8 cellular contexts compared by ENCODE assay signal in the genomic region with DNA sequence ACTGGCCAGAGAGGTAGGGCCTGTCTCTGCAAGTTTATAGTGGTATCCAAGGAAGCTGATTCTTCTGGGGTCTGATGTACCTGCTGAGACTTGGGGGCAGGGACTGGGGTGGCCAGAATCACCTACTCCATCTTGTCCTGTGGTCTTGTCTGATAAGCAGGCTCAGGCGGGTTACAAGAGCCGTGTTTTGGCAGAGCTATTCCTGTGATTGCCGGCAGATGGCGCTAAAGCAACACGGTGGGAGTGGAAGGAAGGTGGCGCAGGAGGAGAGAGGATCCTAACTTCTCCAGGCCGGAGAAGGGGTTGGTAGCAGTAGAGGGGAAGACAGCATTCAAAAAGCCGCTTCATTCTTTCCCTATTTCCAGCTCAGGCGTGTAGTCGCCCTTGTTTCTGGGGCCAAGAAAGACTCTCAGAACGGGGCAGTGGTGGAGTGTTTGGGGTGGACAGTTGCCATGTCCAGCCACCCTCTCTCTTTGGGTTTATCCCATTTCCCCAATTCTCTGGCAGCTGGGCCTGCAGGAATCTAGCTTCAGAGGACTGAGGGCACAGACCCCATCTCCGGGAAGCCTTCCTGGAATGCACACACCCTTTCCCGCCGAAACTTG. TPM values are rescaled to one million over a fixed set of nuclear protein-coding genes. Genes with fewer than 3 reads are reported as not detected.
DNase-seq lines count a peak whose midpoint lies in the region; ATAC-seq and TF ChIP-seq lines count a peak whose summit lies in the region.

No MANE protein-coding gene starts in this region.

- POLR2A ChIA-PET in activated CD8-positive, alpha-beta T cell treated with anti-CD3 and anti-CD28 coated beads for 36 hours (lab: Charles Lee), result interaction anchor here (0.7 to 1.5 kb wide), 11 partner anchors 10 to 127 kb away, joined by 3 to 8 read pairs (median 3); a partner anchor contains a TSS

- H3K4ac ChIP-seq in mesendoderm (ENCODE audit: low read depth, low read length), result no peak overlapping the region

- H3K27me3 ChIP-seq in mesendoderm (ENCODE audit: insufficient read depth, low read length, poor library complexity), result no peaks in the 10 kb centered on the region

- CTCF ChIA-PET in activated CD8-positive, alpha-beta T cell treated with anti-CD3 and anti-CD28 coated beads for 36 hours (lab: Charles Lee), result interaction anchor here (0.6 to 12.4 kb wide), 49 partner anchors 9 to 832 kb away, joined by 3 to 411 read pairs (median 6); a partner anchor contains a TSS

- no peak overlapping the region for H3K56ac ChIP-seq in mesendoderm (ENCODE audit: low read length)

- H3K27ac Mint-ChIP-seq in activated CD8-positive, alpha-beta T cell treated with anti-CD3 and anti-CD28 coated beads for 36 hours, result no peak overlapping the region

- no peak overlapping the region for H3K23ac ChIP-seq in mesendoderm (ENCODE audit: low read length)

- H4K5ac ChIP-seq in mesendoderm (ENCODE audit: low read length), result no peak overlapping the region

- H2BK15ac ChIP-seq in mesendoderm (replicated peaks; ENCODE audit: low read depth), result no peak overlapping the region

- H3K27me3 Mint-ChIP-seq in activated CD8-positive, alpha-beta T cell treated with anti-CD3 and anti-CD28 coated beads for 36 hours, result peaks cover 12% of the 10 kb centered on the region

- H3K27ac ChIP-seq in mesendoderm (ENCODE audit: low read depth, low read length), result no peak overlapping the region

- no peak overlapping the region for H3K4me3 Mint-ChIP-seq in activated CD8-positive, alpha-beta T cell treated with anti-CD3 and anti-CD28 coated beads for 36 hours

- H3K79me1 ChIP-seq in mesendoderm (ENCODE audit: low read length), result no peaks in the 10 kb centered on the region

- peak; percentile 61 for ATAC-seq in HG03342 (IDR thresholded peaks at IDR 0.05; ENCODE audit: unreplicated experiment)
- ATAC-seq in activated CD8-positive, alpha-beta T cell treated with anti-CD3 and anti-CD28 coated beads for 36 hours, result peak; percentile 82

- H2AK5ac ChIP-seq in mesendoderm (ENCODE audit: low read length), result no peak overlapping the region

- no peak overlapping the region for H3K4me2 ChIP-seq in mesendoderm (ENCODE audit: low read length)

- H2BK5ac ChIP-seq in mesendoderm (ENCODE audit: low read length), result no peak overlapping the region

- no peaks in the 10 kb centered on the region for H3K9me3 Mint-ChIP-seq in activated CD8-positive, alpha-beta T cell treated with anti-CD3 and anti-CD28 coated beads for 36 hours

- H3K36me3 ChIP-seq in mesendoderm (ENCODE audit: control insufficient read depth, insufficient read depth, low read length), result no peaks in the 10 kb centered on the region

- H3K4me3 ChIP-seq in mesendoderm (ENCODE audit: low read length), result no peak overlapping the region

- H3K9ac ChIP-seq in mesendoderm (ENCODE audit: low read length), result no peak overlapping the region

- intact Hi-C loops in activated CD8-positive, alpha-beta T cell treated with anti-CD3 and anti-CD28 coated beads for 36 hours (cut with micrococcal nuclease), result loop anchor here (1.0 to 10.0 kb wide), 3 partner anchors 71 to 309 kb away; no protein-coding TSS in a partner anchor

- H3K4me1 Mint-ChIP-seq in activated CD8-positive, alpha-beta T cell treated with anti-CD3 and anti-CD28 coated beads for 36 hours (ENCODE audit: low read depth), result peaks cover 23% of the 10 kb centered on the region

- peak; percentile 94 for TF ChIP-seq CTCF in activated CD8-positive, alpha-beta T cell treated with anti-CD3 and anti-CD28 coated beads for 36 hours (IDR thresholded peaks at IDR 0.05)

- no peak overlapping the region for H2BK120ac ChIP-seq in mesendoderm (ENCODE audit: low read depth, low read length)

- no peak overlapping the region for H3K18ac ChIP-seq in mesendoderm (ENCODE audit: low read length)

- H3K79me2 ChIP-seq in mesendoderm (ENCODE audit: control insufficient read depth, insufficient read depth, low read length), result no peaks in the 10 kb centered on the region

- no peak overlapping the region for H4K8ac ChIP-seq in mesendoderm (ENCODE audit: low read depth, low read length)

- H3K36me3 Mint-ChIP-seq in activated CD8-positive, alpha-beta T cell treated with anti-CD3 and anti-CD28 coated beads for 36 hours (ENCODE audit: low read depth), result no peaks in the 10 kb centered on the region

- DNase-seq in DMS153 treated with DMSO at 0.1 percent for 48 hours (lab: John Stamatoyannopoulos, UW; ENCODE audit: unreplicated experiment) (peak; percentile 69), NCI-H82 (lab: John Stamatoyannopoulos, UW) (peak; percentile 86), mesendoderm (peak; percentile 92), cortex of kidney (lab: John Stamatoyannopoulos, UW) (no peak)
- DNase-seq in activated CD8-positive, alpha-beta T cell treated with anti-CD3 and anti-CD28 coated beads for 36 hours, result peak; percentile 82
- DNase-seq in effector CD8-positive, alpha-beta T cell (lab: John Stamatoyannopoulos, UW), result peak; percentile 71
- DNase-seq in stimulated activated CD8-positive, alpha-beta memory T cell treated with anti-CD3 and anti-CD28 coated beads, Interleukin-15, amount 100 ng/mL, for 48 hours (ENCODE audit: low read depth in 2 of 2), result peak; percentile 41 to 54

- peaks cover 7% of the 10 kb centered on the region for H3K4me1 ChIP-seq in mesendoderm (ENCODE audit: control insufficient read depth, low read depth, low read length)

- WGBS in mesendoderm (ENCODE audit: extremely low coverage, insufficient coverage, low lambda C conversion rate), result no CpG with 5 or more reads among the region's 14 CpGs

RNA-seq across cellular contexts. Expression of a gene that starts 15.1 kb away (rescaled TPM):
- not detected for total RNA-seq in activated CD8-positive, alpha-beta T cell treated with anti-CD3 and anti-CD28 coated beads for 36 hours
- not detected for polyA plus RNA-seq in mesendoderm (2013, experiment 1 of 2)
- 0.01 TPM for polyA plus RNA-seq in mesendoderm (2013, experiment 2 of 2)

RNA-seq across cellular contexts. Expression of a gene that starts 25.3 kb away (rescaled TPM):
- 100 to 1,000 TPM; 299 to 315 TPM for total RNA-seq in activated CD8-positive, alpha-beta T cell treated with anti-CD3 and anti-CD28 coated beads for 36 hours
- polyA plus RNA-seq in mesendoderm (2013, experiment 1 of 2), result 325 TPM
- polyA plus RNA-seq in mesendoderm (2013, experiment 2 of 2), result 333 TPM
